ENCODE assay signal across 2 cellular contexts in genomic region chr5:138784590-138784989, GRCh38.
TF ChIP-seq lines count a peak whose summit lies in the region.

No MANE protein-coding gene starts in this region.

TF ChIP-seq in SK-N-SH treated with all-trans-retinoic acid at 6 μM for 48 hours, 23 proteins besides CTCF, POLR2A, EP300 and RAD21 (continued from another document):
- TF ChIP-seq, protein P1, sequence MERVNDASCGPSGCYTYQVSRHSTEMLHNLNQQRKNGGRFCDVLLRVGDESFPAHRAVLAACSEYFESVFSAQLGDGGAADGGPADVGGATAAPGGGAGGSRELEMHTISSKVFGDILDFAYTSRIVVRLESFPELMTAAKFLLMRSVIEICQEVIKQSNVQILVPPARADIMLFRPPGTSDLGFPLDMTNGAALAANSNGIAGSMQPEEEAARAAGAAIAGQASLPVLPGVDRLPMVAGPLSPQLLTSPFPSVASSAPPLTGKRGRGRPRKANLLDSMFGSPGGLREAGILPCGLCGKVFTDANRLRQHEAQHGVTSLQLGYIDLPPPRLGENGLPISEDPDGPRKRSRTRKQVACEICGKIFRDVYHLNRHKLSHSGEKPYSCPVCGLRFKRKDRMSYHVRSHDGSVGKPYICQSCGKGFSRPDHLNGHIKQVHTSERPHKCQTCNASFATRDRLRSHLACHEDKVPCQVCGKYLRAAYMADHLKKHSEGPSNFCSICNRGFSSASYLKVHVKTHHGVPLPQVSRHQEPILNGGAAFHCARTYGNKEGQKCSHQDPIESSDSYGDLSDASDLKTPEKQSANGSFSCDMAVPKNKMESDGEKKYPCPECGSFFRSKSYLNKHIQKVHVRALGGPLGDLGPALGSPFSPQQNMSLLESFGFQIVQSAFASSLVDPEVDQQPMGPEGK (CRISPR knock-in tag; IDR thresholded peaks at IDR 0.05; ENCODE audit: borderline replicate concordance), result no peak
- no peak for TF ChIP-seq ISL1 (CRISPR knock-in tag; IDR thresholded peaks at IDR 0.05)
- TF ChIP-seq ESRRG (CRISPR knock-in tag; IDR thresholded peaks at IDR 0.05), result no peak
- no peak for TF ChIP-seq ARNTL (CRISPR knock-in tag; IDR thresholded peaks at IDR 0.05; ENCODE audit: borderline replicate concordance, low read depth)
- TF ChIP-seq GLIS3 (CRISPR knock-in tag; IDR thresholded peaks at IDR 0.05), result no peak
- no peak for TF ChIP-seq ZNF8 (CRISPR knock-in tag; IDR thresholded peaks at IDR 0.05)
- no peak for TF ChIP-seq SNAI2 (CRISPR knock-in tag; IDR thresholded peaks at IDR 0.05)
- no peak for TF ChIP-seq PPARA (CRISPR knock-in tag; IDR thresholded peaks at IDR 0.05; ENCODE audit: borderline replicate concordance)
- no peak for TF ChIP-seq CREB5 (CRISPR knock-in tag; IDR thresholded peaks at IDR 0.05; ENCODE audit: low read depth)
- no peak for TF ChIP-seq TCF4 (CRISPR knock-in tag; IDR thresholded peaks at IDR 0.05; ENCODE audit: borderline replicate concordance)
- TF ChIP-seq TSHZ2 (CRISPR knock-in tag; IDR thresholded peaks at IDR 0.05), result no peak
- no peak for TF ChIP-seq ZNF565 (CRISPR knock-in tag; conservative IDR thresholded peaks at IDR 0.05; ENCODE audit: low read depth)
- TF ChIP-seq TOX (CRISPR knock-in tag; IDR thresholded peaks at IDR 0.05; ENCODE audit: borderline replicate concordance), result no peak

TF ChIP-seq in SK-N-SH, 30 proteins besides CTCF, POLR2A, EP300 and RAD21 (continued from another document):
- TF ChIP-seq TAF1 (IDR thresholded peaks at IDR 0.05; ENCODE audit: borderline replicate concordance, low read depth, low read length), result no peak
- no peak for TF ChIP-seq NRF1 (IDR thresholded peaks at IDR 0.05; ENCODE audit: low read depth, low read length)
- TF ChIP-seq RFX5 (IDR thresholded peaks at IDR 0.05; ENCODE audit: low read length), result no peak
- no peak for TF ChIP-seq USF1 (IDR thresholded peaks at IDR 0.05; ENCODE audit: borderline replicate concordance, low read depth)
- TF ChIP-seq SIN3A (IDR thresholded peaks at IDR 0.05; ENCODE audit: borderline replicate concordance, low read depth, low read length), result no peak
- TF ChIP-seq, protein P2, sequence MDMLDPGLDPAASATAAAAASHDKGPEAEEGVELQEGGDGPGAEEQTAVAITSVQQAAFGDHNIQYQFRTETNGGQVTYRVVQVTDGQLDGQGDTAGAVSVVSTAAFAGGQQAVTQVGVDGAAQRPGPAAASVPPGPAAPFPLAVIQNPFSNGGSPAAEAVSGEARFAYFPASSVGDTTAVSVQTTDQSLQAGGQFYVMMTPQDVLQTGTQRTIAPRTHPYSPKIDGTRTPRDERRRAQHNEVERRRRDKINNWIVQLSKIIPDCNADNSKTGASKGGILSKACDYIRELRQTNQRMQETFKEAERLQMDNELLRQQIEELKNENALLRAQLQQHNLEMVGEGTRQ (IDR thresholded peaks at IDR 0.05; ENCODE audit: borderline replicate concordance, low read depth, low read length), result no peak
- TF ChIP-seq RXRA (IDR thresholded peaks at IDR 0.05; ENCODE audit: borderline replicate concordance, low read depth), result no peak
- TF ChIP-seq EZH2phosphoT487 (IDR thresholded peaks at IDR 0.05; ENCODE audit: borderline replicate concordance, low read depth), result no peak
- no peak for TF ChIP-seq TEAD4 (IDR thresholded peaks at IDR 0.05; ENCODE audit: borderline replicate concordance, insufficient read depth)
- TF ChIP-seq SMC3 (IDR thresholded peaks at IDR 0.05; ENCODE audit: low read depth, low read length), result no peak
- TF ChIP-seq ELF1 (IDR thresholded peaks at IDR 0.05), result no peak
- no peak for TF ChIP-seq YY1 (IDR thresholded peaks at IDR 0.05; ENCODE audit: low read depth)
- no peak for TF ChIP-seq CHD2 (IDR thresholded peaks at IDR 0.05; ENCODE audit: low read length, partially characterized antibody)
- TF ChIP-seq JUND (IDR thresholded peaks at IDR 0.05), result no peak
- TF ChIP-seq TCF12 (IDR thresholded peaks at IDR 0.05), result no peak
